12 cellular contexts compared by ENCODE assay signal in the genomic region with DNA sequence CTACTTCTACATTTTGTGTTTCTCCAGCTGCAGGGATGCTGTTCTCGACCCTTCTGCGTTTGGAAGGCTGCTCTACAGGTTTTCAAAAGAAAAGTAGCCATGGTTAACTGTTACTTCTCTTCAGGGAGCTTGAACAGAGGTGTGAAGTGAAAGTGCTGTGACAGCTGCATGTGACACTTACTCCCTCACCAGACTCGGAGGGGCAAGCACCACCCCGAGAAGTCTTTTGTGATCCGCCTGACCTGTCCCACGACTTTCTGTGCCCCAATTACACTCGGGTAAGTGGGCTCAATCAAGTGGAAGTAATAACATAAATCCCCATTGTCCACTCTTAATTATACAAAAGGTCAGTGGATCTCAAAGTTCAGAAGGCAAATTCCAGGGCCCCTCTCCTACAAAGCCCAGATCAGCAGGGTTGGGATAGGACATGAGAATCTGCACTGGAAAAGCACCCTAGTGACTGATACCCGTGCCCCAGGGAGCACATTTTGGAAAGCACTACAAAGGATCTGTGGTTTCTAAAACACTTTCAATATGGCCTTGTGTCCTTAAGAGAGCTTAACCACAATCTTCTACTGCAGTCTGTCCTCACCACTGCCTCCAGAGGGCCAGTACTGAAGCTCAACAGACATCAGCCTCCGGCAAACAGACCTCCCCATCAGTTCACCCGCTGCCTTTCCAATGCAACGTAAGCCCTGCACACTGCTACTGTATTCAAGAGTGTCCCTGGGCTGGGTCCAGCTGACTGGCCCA. TPM values are rescaled to one million over a fixed set of nuclear protein-coding genes. Genes with fewer than 3 reads are reported as not detected.
DNase-seq lines count a peak whose midpoint lies in the region; ATAC-seq and TF ChIP-seq lines count a peak whose summit lies in the region.
"Had no signal": no experiment of that assay in that cellular context is flagged by ENCODE, and none has a peak within 500 bp of the region (broad histone marks: within the 10 kb centered on the region; RNA-seq: fewer than 3 reads in every experiment).

No MANE protein-coding gene starts in this region.

- peaks cover 99% of the 10 kb centered on the region for H3K36me3 ChIP-seq in DND-41 (ENCODE audit: insufficient read depth, low read length)

- peak overlapping the region in 7 of 10 donors; percentile 1 to 92 (median 46) for H3K27ac Mint-ChIP-seq in naive thymus-derived CD8-positive, alpha-beta T cell
- H3K27ac Mint-ChIP-seq in CD14-positive monocyte, result peak overlapping the region in 2 of 7 donors; percentile 56 to 57

- H3K27me3 Mint-ChIP-seq in naive thymus-derived CD8-positive, alpha-beta T cell, result no peaks in the 10 kb centered on the region
- peaks cover 0 to 2% (median 0%) of the 10 kb centered on the region in 3 donors for H3K27me3 Mint-ChIP-seq in CD14-positive monocyte (ENCODE audit: low read depth in 3 of 3)
- H3K27me3 Mint-ChIP-seq: activated naive CD4-positive, alpha-beta T cell treated with anti-CD3 and anti-CD28 coated beads, Interleukin-2, amount 50 U/mL, for 24 hours had no signal

- H3K9me3 ChIP-seq in DND-41 (ENCODE audit: insufficient read depth, low read length, severe bottlenecking), result no peaks in the 10 kb centered on the region

- H3K4me3 ChIP-seq in DND-41 (ENCODE audit: low read depth in 1 of 2, low read length in 2 of 2) (no peak overlapping the region), astrocyte of the cerebellum (ENCODE audit: low read depth, low read length) (no peak overlapping the region)

- peaks cover 2 to 6% (median 5%) of the 10 kb centered on the region in 4 donors for H3K4me1 Mint-ChIP-seq in naive thymus-derived CD8-positive, alpha-beta T cell
- no peaks in the 10 kb centered on the region for H3K4me1 Mint-ChIP-seq in CD14-positive monocyte

- TF ChIP-seq CTCF in DND-41 (IDR thresholded peaks at IDR 0.05; ENCODE audit: borderline replicate concordance, extremely low read depth, low read length, poor library complexity, severe bottlenecking), result peak; percentile 10
- TF ChIP-seq CTCF in astrocyte of the cerebellum (IDR thresholded peaks at IDR 0.05; ENCODE audit: low read depth, low read length, missing control alignments), result peak; percentile 67
- TF ChIP-seq CTCF in CD14-positive monocyte (IDR thresholded peaks at IDR 0.05), result no peak

- peaks cover 6% of the 10 kb centered on the region; the same call in 1 of the 2 replicates for H3K79me2 ChIP-seq in DND-41 (ENCODE audit: insufficient read depth, low read length)

- no peak for DNase-seq in DND-41
- peak; percentile 76 for DNase-seq in astrocyte of the cerebellum (ENCODE audit: low read depth)
- DNase-seq in naive thymus-derived CD8-positive, alpha-beta T cell, result no peak
- DNase-seq in midbrain (lab: John Stamatoyannopoulos, UW), result no peak
- no peak for DNase-seq in stimulated activated CD4-positive, alpha-beta T cell treated with anti-CD3 and anti-CD28 coated beads, Interleukin-4, amount 100 ng/mL, for 4 hours
- no peak for DNase-seq in CD14-positive monocyte (ENCODE audit: low spot score)
- DNase-seq: NCI-H1694 treated with DMSO at 0.1 percent for 48 hours, WERI-Rb-1 had no signal

- H3K4me1 ChIP-seq in DND-41 (ENCODE audit: insufficient read depth, low read length), result no peaks in the 10 kb centered on the region

- H3K27ac ChIP-seq in DND-41 (ENCODE audit: low read length), result no peak overlapping the region
- H3K27ac ChIP-seq: HL-60, WERI-Rb-1 had no signal

- H3K9ac ChIP-seq in DND-41 (ENCODE audit: low read depth, low read length), result no peak overlapping the region

- no peak overlapping the region for H3K4me3 Mint-ChIP-seq in naive thymus-derived CD8-positive, alpha-beta T cell
- H3K4me3 Mint-ChIP-seq in CD14-positive monocyte, result no peak overlapping the region
- H3K4me3 Mint-ChIP-seq: activated naive CD4-positive, alpha-beta T cell treated with anti-CD3 and anti-CD28 coated beads, Interleukin-2, amount 50 U/mL, for 24 hours had no signal

- H4K20me1 ChIP-seq in DND-41 (ENCODE audit: insufficient read depth, low read length), result peaks cover 27% of the 10 kb centered on the region; the same call in 1 of the 2 replicates

- no peaks in the 10 kb centered on the region for H3K9me3 Mint-ChIP-seq in naive thymus-derived CD8-positive, alpha-beta T cell
- no peaks in the 10 kb centered on the region for H3K9me3 Mint-ChIP-seq in CD14-positive monocyte
- H3K9me3 Mint-ChIP-seq: activated naive CD4-positive, alpha-beta T cell treated with anti-CD3 and anti-CD28 coated beads, Interleukin-2, amount 50 U/mL, for 24 hours had no signal

- H3K36me3 Mint-ChIP-seq in naive thymus-derived CD8-positive, alpha-beta T cell, result peaks cover 0 to 97% (median 7%) of the 10 kb centered on the region in 3 donors
- H3K36me3 Mint-ChIP-seq in CD14-positive monocyte, result peaks cover 93 to 99% of the 10 kb centered on the region in 2 donors

- no peak overlapping the region for H2AFZ ChIP-seq in DND-41 (ENCODE audit: low read depth, low read length)

- intact Hi-C loops in CD14-positive monocyte (cut with micrococcal nuclease), result no loop called here

- POLR2A ChIA-PET in naive thymus-derived CD8-positive, alpha-beta T cell (lab: Charles Lee), result no interaction called here

- no peak overlapping the region for H3K4me2 ChIP-seq in DND-41 (ENCODE audit: insufficient read depth, low read length)

- ATAC-seq in DND-41 (ENCODE audit: insufficient read depth, low read depth), result peak; percentile 58; the same call in 1 of the 3 replicates
- peak; percentile 56 for ATAC-seq in HG02798 (IDR thresholded peaks at IDR 0.05; ENCODE audit: poor library complexity, unreplicated experiment)
- no peak for ATAC-seq in naive thymus-derived CD8-positive, alpha-beta T cell
- ATAC-seq in GM18517 (IDR thresholded peaks at IDR 0.05; ENCODE audit: unreplicated experiment), result no peak

- H3K27me3 ChIP-seq in DND-41 (ENCODE audit: insufficient read depth, low read length, poor library complexity), result no peaks in the 10 kb centered on the region

- in situ Hi-C loops in astrocyte of the cerebellum (cut with HindIII; ENCODE audit: low sequenced_read_pairs), result no loop called here

RNA-seq across cellular contexts. Expression of gene FICD, which starts 11.6 kb away (rescaled TPM):
- total RNA-seq in naive thymus-derived CD8-positive, alpha-beta T cell, result 1 to 10 TPM; 4.6 to 5.6 TPM
- polyA plus RNA-seq in naive thymus-derived CD8-positive, alpha-beta T cell, result 1 to 10 TPM; 1.2 to 1.8 (median 1.4) TPM
- polyA plus RNA-seq in CD14-positive monocyte, result 1 to 10 TPM; 1.6 to 1.9 TPM

RNA-seq across cellular contexts. Expression of gene SART3, which starts 34.3 kb away (rescaled TPM):
- 10 to 100 TPM; 93.4 to 95.7 TPM for total RNA-seq in naive thymus-derived CD8-positive, alpha-beta T cell
- polyA plus RNA-seq in naive thymus-derived CD8-positive, alpha-beta T cell, result 10 to 100 TPM; 33.3 to 36.6 (median 36.1) TPM
- polyA plus RNA-seq in CD14-positive monocyte, result 10 to 100 TPM; 10.3 to 20.6 TPM

RNA-seq across cellular contexts. Expression of gene ISCU, which starts 35.7 kb away (rescaled TPM):
- 100 to 1,000 TPM; 176 to 184 TPM for total RNA-seq in naive thymus-derived CD8-positive, alpha-beta T cell
- 100 to 1,000 TPM; 287 to 373 (median 324) TPM for polyA plus RNA-seq in naive thymus-derived CD8-positive, alpha-beta T cell
- polyA plus RNA-seq in CD14-positive monocyte, result 100 to 1,000 TPM; 111 to 114 TPM

Comparison
In these comparisons a context has a peak if more than half of its experiments do, and no peak if none do; other contexts are left out.
1. ATAC-seq: peak in DND-41 (single experiment) and HG02798 (single experiment); none in naive thymus-derived CD8-positive, alpha-beta T cell (0 of 2) and GM18517 (single experiment).